ENCODE assay signal across 8 cellular contexts in genomic region chr3:50350527-50351317, GRCh38. TPM values are rescaled to one million over a fixed set of nuclear protein-coding genes. Genes with fewer than 3 reads are reported as not detected.
DNase-seq lines count a peak whose midpoint lies in the region; ATAC-seq lines count a peak whose summit lies in the region.

Gene CYB561D2, plus strand, starts transcription at chr3:50350862. Its CDS starts 572 bp downstream, at chr3:50351434.
Gene NPRL2, minus strand, starts transcription at chr3:50350775. Its CDS starts 123 bp downstream, at chr3:50350652.

- peak within 1 kb of the TSS in 1 of 2 donors; percentile 75 for H3K27ac ChIP-seq in aorta (ENCODE audit: low read depth in 1 of 2, low read length in 2 of 2)

- peak; percentile 62 for DNase-seq in NCI-H2081 treated with DMSO at 0.1 percent for 48 hours (lab: John Stamatoyannopoulos, UW)
- DNase-seq in T1000 (lab: John Stamatoyannopoulos, UW), result peak; percentile 94
- DNase-seq in astrocyte of the hippocampus (ENCODE audit: low read depth, low spot score), result peak; percentile 97
- peak; percentile 99 for DNase-seq in hepatic stellate cell (ENCODE audit: low spot score)
- DNase-seq in renal cortical epithelial cell (ENCODE audit: low read depth), result peak; percentile 87
- peak; percentile 99 for DNase-seq in aorta

- peak within 1 kb of the TSS; percentile 15 to 51 for H3K4me3 ChIP-seq in aorta (ENCODE audit: low read length in 2 of 2)

- no peaks in the 10 kb centered on the region for H3K4me1 ChIP-seq in aorta (ENCODE audit: control insufficient read depth in 1 of 2, insufficient read depth in 2 of 2, low read length in 2 of 2)

- 0% methylated on average over 64 of the region's 64 CpGs for WGBS in aorta, 2 donors

- peaks cover 0 to 5% of the 10 kb centered on the region in 2 donors for H3K36me3 ChIP-seq in aorta (ENCODE audit: control insufficient read depth in 1 of 2, insufficient read depth in 2 of 2, low read length in 1 of 2)

- H3K27me3 ChIP-seq in aorta (ENCODE audit: control insufficient read depth in 1 of 2, insufficient read depth in 2 of 2, low read length in 1 of 2), result no peaks in the 10 kb centered on the region

- intact Hi-C loops in aorta (cut with DNase I), result loop anchor here in 1 of 2 donors (5.0 to 10.0 kb wide), 2 partner anchors 262 to 1044 kb away; partner anchors contain the start of genes CISH and RBM15B

- no peaks in the 10 kb centered on the region for H3K9me3 ChIP-seq in aorta (ENCODE audit: control insufficient read depth, low read length)

- peak; percentile 89 for ATAC-seq in GM18511 (IDR thresholded peaks at IDR 0.05; ENCODE audit: unreplicated experiment)
- peak; percentile 77 for ATAC-seq in HG03025 (IDR thresholded peaks at IDR 0.05; ENCODE audit: low FRiP score, unreplicated experiment)
- ATAC-seq in aorta (ENCODE audit: low FRiP score), result peak; percentile 95

RNA-seq across cellular contexts. Expression of gene CYB561D2, which starts in this region (rescaled TPM):
- total RNA-seq in renal cortical epithelial cell (31.4 and 45.7 TPM in 2 replicates), aorta (10 to 100 TPM in 1 of 2 donors, 1 to 10 TPM in 1; 7.9 to 12.2 TPM)
- 10 to 100 TPM in 1 of 2 donors, 1 to 10 TPM in 1; 6.8 to 14.4 TPM for polyA plus RNA-seq in aorta

RNA-seq across cellular contexts. Expression of gene NPRL2, which starts in this region (rescaled TPM):
- 17.1 and 24.5 TPM in 2 replicates for total RNA-seq in renal cortical epithelial cell
- 10 to 100 TPM; 11.9 to 21.4 TPM for total RNA-seq in aorta
- polyA plus RNA-seq in aorta, result 10 to 100 TPM; 17.3 to 41.9 TPM
